ENCODE assay signal across 10 cellular contexts in genomic region chr10:118832242-118832651, GRCh38.
A peak's percentile ranks its signal among the peaks of the same experiment; 100 is the strongest.
DNase-seq lines count a peak whose midpoint lies in the region; ATAC-seq, FAIRE-seq and TF ChIP-seq lines count a peak whose summit lies in the region.
"Had no signal": no experiment of that assay in that cellular context is flagged by ENCODE, and none has a peak within 500 bp of the region (broad histone marks: within the 10 kb centered on the region; RNA-seq: fewer than 3 reads in every experiment).

No MANE protein-coding gene starts in this region.

- no peaks in the 10 kb centered on the region for H3K27me3 ChIP-seq in small intestine (ENCODE audit: control insufficient read depth in 2 of 2, insufficient read depth in 2 of 2, low read length in 2 of 2)

- TF ChIP-seq POLR2A in H54 (IDR thresholded peaks at IDR 0.05; ENCODE audit: low read depth, low read length), result no peak

- no peak for FAIRE-seq in small intestine (lab: Jason Lieb, UNC)
- no peak for FAIRE-seq in H54 (lab: Jason Lieb, UNC)
- FAIRE-seq: TTC549 had no signal

- H3K9me3 ChIP-seq in small intestine (ENCODE audit: control insufficient read depth, low read depth), result no peaks in the 10 kb centered on the region

- DNase-seq in KBM-7 (peak; percentile 11), UCSD-AML1 (lab: John Stamatoyannopoulos, UW; ENCODE audit: unreplicated experiment) (peak; percentile 78), hepatic stellate cell (ENCODE audit: low spot score) (peak; percentile 31), small intestine (peak; percentile 37), H54 (ENCODE audit: insufficient read length, low spot score) (no peak)
- no peak for DNase-seq in stimulated activated naive CD4-positive, alpha-beta T cell treated with Interleukin-2 at 50 U/mL for 16 hours (lab: John Stamatoyannopoulos, UW)
- DNase-seq: NCI-H1105 had no signal

- peaks cover 0 to 5% of the 10 kb centered on the region in 2 donors for H3K4me1 ChIP-seq in small intestine (ENCODE audit: control insufficient read depth in 2 of 2, insufficient read depth in 1 of 2, low read depth in 1 of 2, low read length in 1 of 2)

- ATAC-seq in HG03097 (IDR thresholded peaks at IDR 0.05; ENCODE audit: low FRiP score, unreplicated experiment) (no peak), HG03520 (IDR thresholded peaks at IDR 0.05; ENCODE audit: unreplicated experiment) (no peak)

- H3K36me3 ChIP-seq in small intestine (ENCODE audit: control insufficient read depth in 2 of 2, insufficient read depth in 2 of 2, low read length in 2 of 2), result no peaks in the 10 kb centered on the region

- H3K27ac ChIP-seq in small intestine (ENCODE audit: low read depth in 1 of 2, low read length in 1 of 2), result no peak overlapping the region

- 45 to 47% (median 45%) methylated on average over 7 of the region's 7 CpGs for WGBS in small intestine, 3 donors

- in situ Hi-C loops in KBM-7 (cut with MboI; ENCODE audit: low pct_unique_long_range_greater_than_20kb, low sequenced_read_pairs), result no loop called here

- no peak overlapping the region for H3K4me3 ChIP-seq in small intestine (ENCODE audit: low read depth in 1 of 2, low read length in 2 of 2)

Comparison
In these comparisons a context has a peak if more than half of its experiments do, and no peak if none do; other contexts are left out.
1. DNase-seq: peak in KBM-7 (single experiment), UCSD-AML1 (single experiment), hepatic stellate cell (single experiment) and small intestine (single experiment); none in H54 (single experiment) and stimulated activated naive CD4-positive, alpha-beta T cell treated with Interleukin-2 at 50 U/mL for 16 hours (single experiment).